Comparison of ENCODE assay signal across 10 cellular contexts in genomic region chr7:98802781-98803110, GRCh38.
DNase-seq lines count a peak whose midpoint lies in the region; ATAC-seq, FAIRE-seq and TF ChIP-seq lines count a peak whose summit lies in the region.
"Had no signal": no experiment of that assay in that cellular context is flagged by ENCODE, and none has a peak within 500 bp of the region (broad histone marks: within the 10 kb centered on the region; RNA-seq: fewer than 3 reads in every experiment).

No MANE protein-coding gene starts in this region.

- no peaks in the 10 kb centered on the region for H3K79me2 ChIP-seq in HepG2 (ENCODE audit: insufficient read depth, low read length)

- peak overlapping the region in 10 of 11 experiments; percentile 45 to 75 (median 62); a peak in 20 of 22 replicates for H3K27ac ChIP-seq in BLaER1 treated with 17β-estradiol and CSF1 and Interleukin-3, amounts not matched to agents 10 nM and 100 nM
- H3K27ac ChIP-seq in stomach (no peak overlapping the region), HepG2 (ENCODE audit: extremely low read length, insufficient read depth, low read length) (no peak overlapping the region)

- H2AFZ ChIP-seq in HepG2 (ENCODE audit: low read length), result no peak overlapping the region

- in situ Hi-C loops in HepG2 (cut with HindIII; ENCODE audit: extremely low pct_ligation_motif_present, low pct_unique_long_range_greater_than_20kb), result no loop called here

- H3K36me3 ChIP-seq in BLaER1 treated with 17β-estradiol and CSF1 and Interleukin-3, amounts not matched to agents 10 nM and 100 nM, result no peaks in the 10 kb centered on the region
- H3K36me3 ChIP-seq in stomach (no peaks in the 10 kb centered on the region), HepG2 (replicated peaks in 1 of 2; ENCODE audit: control insufficient read depth in 1 of 2, insufficient read depth in 2 of 2, low read length in 2 of 2) (no peaks in the 10 kb centered on the region)

- TF ChIP-seq CTCF in stomach (IDR thresholded peaks at IDR 0.05), result no peak
- TF ChIP-seq CTCF in HepG2 (CRISPR knock-in tag; IDR thresholded peaks at IDR 0.05), result no peak

- TF ChIP-seq EP300 in stomach (IDR thresholded peaks at IDR 0.05) (no peak), HepG2 (IDR thresholded peaks at IDR 0.05; ENCODE audit: low read depth in 2 of 2, low read length in 2 of 2) (no peak), HepG2 (CRISPR knock-in tag; IDR thresholded peaks at IDR 0.05; ENCODE audit: borderline replicate concordance) (no peak)

- no peak for TF ChIP-seq POLR2A in stomach (IDR thresholded peaks at IDR 0.05)
- no peak for TF ChIP-seq POLR2A in HepG2 (IDR thresholded peaks at IDR 0.05; ENCODE audit: insufficient read depth in 1 of 2, low read depth in 2 of 2, low read length in 2 of 2)

- H3K27me3 ChIP-seq in BLaER1 treated with 17β-estradiol and CSF1 and Interleukin-3, amounts not matched to agents 10 nM and 100 nM, result peaks cover 0 to 11% (median 0%) of the 10 kb centered on the region in 11 experiments; a peak in 3 of 22 replicates
- H3K27me3 ChIP-seq in stomach, result peaks cover 0 to 26% (median 0%) of the 10 kb centered on the region in 3 donors
- H3K27me3 ChIP-seq in HepG2 (ENCODE audit: control insufficient read depth in 1 of 2, insufficient read depth in 2 of 2, low read length in 2 of 2), result peaks cover 0 to 6% of the 10 kb centered on the region in 2 experiments; a peak in 1 of 5 replicates

- H4K20me1 ChIP-seq in BLaER1 treated with 17β-estradiol and CSF1 and Interleukin-3, amounts not matched to agents 10 nM and 100 nM, result peaks cover 0 to 9% (median 4%) of the 10 kb centered on the region in 11 experiments; a peak in 7 of 22 replicates
- H4K20me1 ChIP-seq in HepG2 (ENCODE audit: insufficient read depth, low read length), result no peaks in the 10 kb centered on the region

- 0 out of 20 replicates have a peak overlapping the region, but pooled peaks of 1 of the 10 experiments have one; percentile 26 for H3K4me3 ChIP-seq in BLaER1 treated with 17β-estradiol and CSF1 and Interleukin-3, amounts not matched to agents 10 nM and 100 nM
- no peak overlapping the region for H3K4me3 ChIP-seq in stomach
- H3K4me3 ChIP-seq in HepG2 (replicated peaks in 1 of 3; ENCODE audit: insufficient read depth in 1 of 3, low read depth in 2 of 3, low read length in 3 of 3), result no peak overlapping the region

- WGBS in stomach, 5 donors, result 81 to 96% (median 93%) methylated on average over 2 of the region's 2 CpGs
- 31% methylated on average over 2 of the region's 2 CpGs for WGBS in HepG2 (ENCODE audit: low lambda C conversion rate)

- H3K9me3 ChIP-seq in BLaER1 treated with 17β-estradiol and CSF1 and Interleukin-3, amounts not matched to agents 10 nM and 100 nM (replicated peaks in 1 of 11), result peaks cover 14 to 24% (median 17%) of the 10 kb centered on the region in 11 experiments
- peaks cover 0 to 31% (median 25%) of the 10 kb centered on the region in 4 donors for H3K9me3 ChIP-seq in stomach
- peaks cover 13% of the 10 kb centered on the region; the same call in 1 of the 2 replicates for H3K9me3 ChIP-seq in HepG2 (ENCODE audit: low read length)

- POLR2A ChIA-PET in HepG2 (lab: Yijun Ruan, JAX), result no interaction called here

- peak overlapping the region in 7 of 11 experiments; percentile 9 to 55 (median 45); a peak in 6 of 22 replicates for H3K9ac ChIP-seq in BLaER1 treated with 17β-estradiol and CSF1 and Interleukin-3, amounts not matched to agents 10 nM and 100 nM
- no peak overlapping the region for H3K9ac ChIP-seq in HepG2 (ENCODE audit: insufficient read depth, low read depth, low read length)

- no TSS peak for BruUV-seq in HepG2 (replicated peaks; lab: Mats Ljungman, UMichigan)

- CTCF ChIA-PET in HepG2 (lab: Yijun Ruan, JAX; ENCODE audit: low intra/inter-chr PET ratio, low total read pairs), result no interaction called here

- intact Hi-C loops in sciatic nerve (cut with DNase I), result no loop called here
- intact Hi-C loops in stomach (cut with DNase I; ENCODE audit: low total_unique reads), result no loop called here
- intact Hi-C loops in HepG2 (cut with micrococcal nuclease; ENCODE audit: unreplicated experiment), result no loop called here

- peak overlapping the region; percentile 69 to 89 (median 79) for H3K4me2 ChIP-seq in BLaER1 treated with 17β-estradiol and CSF1 and Interleukin-3, amounts not matched to agents 10 nM and 100 nM
- H3K4me2 ChIP-seq in HepG2 (ENCODE audit: low read depth, low read length), result no peak overlapping the region

- no peak for TF ChIP-seq RAD21 in HepG2 (CRISPR knock-in tag; IDR thresholded peaks at IDR 0.05)

- no peak for DNase-seq in sciatic nerve (ENCODE audit: low spot score)
- DNase-seq in stomach, result no peak
- no peak for DNase-seq in germinal center (ENCODE audit: low spot score)
- no peak for DNase-seq in HepG2 (ENCODE audit: low spot score)
- DNase-seq: activated CD4-positive, alpha-beta T cell treated with anti-CD3 and anti-CD28 coated beads for 4 hours; GDM1 had no signal

- FAIRE-seq in HepG2 (lab: Jason Lieb, UNC), result no peak

- ATAC-seq in GM19351 (IDR thresholded peaks at IDR 0.05; ENCODE audit: unreplicated experiment) (peak; percentile 36), HG02763 (IDR thresholded peaks at IDR 0.05; ENCODE audit: unreplicated experiment) (peak; percentile 19), HG03565 (IDR thresholded peaks at IDR 0.05; ENCODE audit: unreplicated experiment) (peak; percentile 33), sciatic nerve (no peak), HepG2 (no peak)

- peaks cover 31 to 44% (median 35%) of the 10 kb centered on the region in 10 experiments for H3K4me1 ChIP-seq in BLaER1 treated with 17β-estradiol and CSF1 and Interleukin-3, amounts not matched to agents 10 nM and 100 nM
- H3K4me1 ChIP-seq in stomach (no peaks in the 10 kb centered on the region), HepG2 (ENCODE audit: insufficient read depth, low read length) (no peaks in the 10 kb centered on the region)

TF ChIP-seq in HepG2, 621 proteins besides CTCF, POLR2A, EP300 and RAD21 (continues in another document):
- TF ChIP-seq SETDB1 (CRISPR knock-in tag; IDR thresholded peaks at IDR 0.05; ENCODE audit: borderline replicate concordance) (no peak), BCL6 (CRISPR knock-in tag; IDR thresholded peaks at IDR 0.05) (no peak), ZNF543 (CRISPR knock-in tag; IDR thresholded peaks at IDR 0.05) (no peak), NFE2L2 (IDR thresholded peaks at IDR 0.05; ENCODE audit: low read length) (no peak), TERF1 (CRISPR knock-in tag; IDR thresholded peaks at IDR 0.05) (no peak), RFXAP (CRISPR knock-in tag; IDR thresholded peaks at IDR 0.05; ENCODE audit: borderline replicate concordance) (no peak), ZNF619 (CRISPR knock-in tag; IDR thresholded peaks at IDR 0.05) (no peak), AHDC1 (CRISPR knock-in tag; IDR thresholded peaks at IDR 0.05; ENCODE audit: borderline replicate concordance) (no peak), NFYB (CRISPR knock-in tag; IDR thresholded peaks at IDR 0.05) (no peak), ATF1 (CRISPR knock-in tag; IDR thresholded peaks at IDR 0.05) (no peak), MIXL1 (CRISPR knock-in tag; IDR thresholded peaks at IDR 0.05) (no peak), KLF12 (CRISPR knock-in tag; IDR thresholded peaks at IDR 0.05; ENCODE audit: borderline replicate concordance) (no peak), IRF2 (CRISPR knock-in tag; IDR thresholded peaks at IDR 0.05) (no peak), ZNF343 (CRISPR knock-in tag; IDR thresholded peaks at IDR 0.05) (no peak)

Comparison
In these comparisons a context has a peak if more than half of its experiments do, and no peak if none do; other contexts are left out.
1. H3K27ac ChIP-seq: peak in BLaER1 treated with 17β-estradiol and CSF1 and Interleukin-3, amounts not matched to agents 10 nM and 100 nM (10 of 11); none in stomach (0 of 5) and HepG2 (single experiment).
2. ATAC-seq: peak in GM19351 (single experiment), HG02763 (single experiment) and HG03565 (single experiment); none in sciatic nerve (single experiment) and HepG2 (single experiment).